In genomic region chr3:60010778-60011177, GRCh38 we compare ENCODE assay signal across 8 cellular contexts.
DNase-seq lines count a peak whose midpoint lies in the region; ATAC-seq and TF ChIP-seq lines count a peak whose summit lies in the region.

No MANE protein-coding gene starts in this region.

- peaks cover 17% of the 10 kb centered on the region for H3K36me3 Mint-ChIP-seq in activated CD8-positive, alpha-beta T cell treated with anti-CD3 and anti-CD28 coated beads for 36 hours (ENCODE audit: low read depth)
- H3K36me3 Mint-ChIP-seq in WTC11: no peaks in the 10 kb centered on the region

- CTCF ChIA-PET in activated CD8-positive, alpha-beta T cell treated with anti-CD3 and anti-CD28 coated beads for 36 hours (lab: Charles Lee): interaction anchor here (0.8 to 1.6 kb wide), 5 partner anchors 14 to 434 kb away, joined by 3 to 5 read pairs (median 3); no protein-coding TSS in a partner anchor
- CTCF ChIA-PET in WTC11 (lab: Charles Lee): no interaction called here

- TF ChIP-seq CTCF in activated CD8-positive, alpha-beta T cell treated with anti-CD3 and anti-CD28 coated beads for 36 hours (IDR thresholded peaks at IDR 0.05): no peak
- TF ChIP-seq CTCF in WTC11 (IDR thresholded peaks at IDR 0.05): no peak

- peaks cover 78% of the 10 kb centered on the region for H3K4me1 Mint-ChIP-seq in activated CD8-positive, alpha-beta T cell treated with anti-CD3 and anti-CD28 coated beads for 36 hours (ENCODE audit: low read depth)
- H3K4me1 Mint-ChIP-seq in WTC11: peaks cover 15% of the 10 kb centered on the region

- H3K4me3 Mint-ChIP-seq in activated CD8-positive, alpha-beta T cell treated with anti-CD3 and anti-CD28 coated beads for 36 hours: peak overlapping the region; percentile 59
- H3K4me3 Mint-ChIP-seq in WTC11: no peak overlapping the region

- DNase-seq in activated CD8-positive, alpha-beta T cell treated with anti-CD3 and anti-CD28 coated beads for 36 hours: peak; percentile 78
- DNase-seq in stimulated activated CD4-positive, alpha-beta T cell treated with anti-CD3 and anti-CD28 coated beads, Interleukin-1b, Interleukin-23, amount 100 ng/mL, for 48 hours: peak; percentile 70
- DNase-seq in amygdala (lab: John Stamatoyannopoulos, UW) (no peak), NAMALWA (ENCODE audit: low spot score) (no peak), Ammon's horn (ENCODE audit: low spot score) (no peak), WTC11 (ENCODE audit: low spot score) (no peak)

- intact Hi-C loops in activated CD8-positive, alpha-beta T cell treated with anti-CD3 and anti-CD28 coated beads for 36 hours (cut with micrococcal nuclease): loop anchor here (5.0 to 10.0 kb wide), 2 partner anchors 77 to 226 kb away; no protein-coding TSS in a partner anchor

- POLR2A ChIA-PET in activated CD8-positive, alpha-beta T cell treated with anti-CD3 and anti-CD28 coated beads for 36 hours (lab: Charles Lee): interaction anchor here (1.0 to 1.3 kb wide), 3 partner anchors 22 to 38 kb away, joined by 3 to 4 read pairs (median 4); no protein-coding TSS in a partner anchor
- POLR2A ChIA-PET in WTC11 (lab: Charles Lee): no interaction called here

- peaks cover 6% of the 10 kb centered on the region for H3K9me3 Mint-ChIP-seq in activated CD8-positive, alpha-beta T cell treated with anti-CD3 and anti-CD28 coated beads for 36 hours
- 0 out of 2 replicates have a peak, but pooled peaks cover 5% of the 10 kb centered on the region for H3K9me3 Mint-ChIP-seq in WTC11

- ATAC-seq in GM19351 (IDR thresholded peaks at IDR 0.05; ENCODE audit: unreplicated experiment): peak; percentile 99
- ATAC-seq in HG03432 (IDR thresholded peaks at IDR 0.05; ENCODE audit: unreplicated experiment): peak; percentile 97
- peak; percentile 97 for ATAC-seq in activated CD8-positive, alpha-beta T cell treated with anti-CD3 and anti-CD28 coated beads for 36 hours
- no peak for ATAC-seq in WTC11

- no peaks in the 10 kb centered on the region for H3K27me3 Mint-ChIP-seq in activated CD8-positive, alpha-beta T cell treated with anti-CD3 and anti-CD28 coated beads for 36 hours
- no peaks in the 10 kb centered on the region for H3K27me3 Mint-ChIP-seq in WTC11 (ENCODE audit: low read depth)

- H3K27ac Mint-ChIP-seq in activated CD8-positive, alpha-beta T cell treated with anti-CD3 and anti-CD28 coated beads for 36 hours: peak overlapping the region; percentile 93
- no peak overlapping the region for H3K27ac Mint-ChIP-seq in WTC11

TF ChIP-seq in WTC11, 78 proteins besides CTCF, POLR2A, EP300 and RAD21:
- TF ChIP-seq TCF7 (CRISPR knock-in tag; IDR thresholded peaks at IDR 0.05; ENCODE audit: low read depth) (no peak), TP53 (CRISPR knock-in tag; IDR thresholded peaks at IDR 0.05) (no peak), ZNF512 (CRISPR knock-in tag; IDR thresholded peaks at IDR 0.05; ENCODE audit: borderline replicate concordance) (no peak), CBFB (CRISPR knock-in tag; IDR thresholded peaks at IDR 0.05; ENCODE audit: low read depth) (no peak), PRRX2 (CRISPR knock-in tag; IDR thresholded peaks at IDR 0.05) (no peak), ZBTB21 (CRISPR knock-in tag; IDR thresholded peaks at IDR 0.05; ENCODE audit: borderline replicate concordance) (no peak), ATF1 (CRISPR knock-in tag; IDR thresholded peaks at IDR 0.05) (no peak), GABPB1 (CRISPR knock-in tag; IDR thresholded peaks at IDR 0.05) (no peak), FOXJ3 (CRISPR knock-in tag; IDR thresholded peaks at IDR 0.05; ENCODE audit: borderline replicate concordance) (no peak), CREM (CRISPR knock-in tag; IDR thresholded peaks at IDR 0.05) (no peak), RELA (CRISPR knock-in tag; IDR thresholded peaks at IDR 0.05; ENCODE audit: borderline replicate concordance) (no peak), ATF2 (CRISPR knock-in tag; IDR thresholded peaks at IDR 0.05; ENCODE audit: borderline replicate concordance, low read depth) (no peak), E2F1 (CRISPR knock-in tag; IDR thresholded peaks at IDR 0.05) (no peak), FOXK1 (CRISPR knock-in tag; IDR thresholded peaks at IDR 0.05) (no peak), KAT7 (CRISPR knock-in tag; IDR thresholded peaks at IDR 0.05; ENCODE audit: borderline replicate concordance) (no peak), FOXP1 (CRISPR knock-in tag; IDR thresholded peaks at IDR 0.05; ENCODE audit: borderline replicate concordance) (no peak), USF2 (CRISPR knock-in tag; IDR thresholded peaks at IDR 0.05) (no peak), CDX4 (CRISPR knock-in tag; IDR thresholded peaks at IDR 0.05; ENCODE audit: borderline replicate concordance) (no peak), OVOL2 (CRISPR knock-in tag; IDR thresholded peaks at IDR 0.05; ENCODE audit: borderline replicate concordance) (no peak)

Comparison
In these comparisons a context has a peak if more than half of its experiments do, and no peak if none do; other contexts are left out.
1. DNase-seq: peak in activated CD8-positive, alpha-beta T cell treated with anti-CD3 and anti-CD28 coated beads for 36 hours (single experiment) and stimulated activated CD4-positive, alpha-beta T cell treated with anti-CD3 and anti-CD28 coated beads, Interleukin-1b, Interleukin-23, amount 100 ng/mL, for 48 hours (single experiment); none in amygdala (0 of 56), NAMALWA (single experiment), Ammon's horn (single experiment) and WTC11 (single experiment).